ENCODE assay signal across 1 cellular context in the genomic region with DNA sequence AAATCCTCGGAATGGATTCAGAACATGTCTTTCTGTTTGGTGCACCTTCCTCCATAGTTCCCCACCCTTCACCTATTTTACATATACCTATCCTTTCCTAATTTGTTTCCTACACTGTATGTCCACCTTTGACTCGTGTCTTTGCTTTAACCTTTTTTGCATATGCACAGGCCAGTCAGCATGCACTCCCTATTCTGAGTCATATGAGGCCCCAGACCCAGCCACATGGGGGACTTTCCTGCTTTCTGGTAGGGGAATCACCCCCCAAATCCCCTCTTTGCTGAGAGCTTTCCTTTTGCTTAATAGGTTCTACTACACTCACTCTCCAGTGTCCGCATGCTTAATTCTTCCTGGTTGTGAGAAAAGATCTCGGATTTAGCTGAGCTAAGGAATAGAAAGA.
TF ChIP-seq lines count a peak whose summit lies in the region.

No MANE protein-coding gene starts in this region.

TF ChIP-seq in GM23338, 12 proteins besides CTCF, POLR2A, EP300 and RAD21 (continued from another document):
- TF ChIP-seq, protein P1, sequence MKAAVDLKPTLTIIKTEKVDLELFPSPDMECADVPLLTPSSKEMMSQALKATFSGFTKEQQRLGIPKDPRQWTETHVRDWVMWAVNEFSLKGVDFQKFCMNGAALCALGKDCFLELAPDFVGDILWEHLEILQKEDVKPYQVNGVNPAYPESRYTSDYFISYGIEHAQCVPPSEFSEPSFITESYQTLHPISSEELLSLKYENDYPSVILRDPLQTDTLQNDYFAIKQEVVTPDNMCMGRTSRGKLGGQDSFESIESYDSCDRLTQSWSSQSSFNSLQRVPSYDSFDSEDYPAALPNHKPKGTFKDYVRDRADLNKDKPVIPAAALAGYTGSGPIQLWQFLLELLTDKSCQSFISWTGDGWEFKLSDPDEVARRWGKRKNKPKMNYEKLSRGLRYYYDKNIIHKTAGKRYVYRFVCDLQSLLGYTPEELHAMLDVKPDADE (IDR thresholded peaks at IDR 0.05), result no peak
- no peak for TF ChIP-seq EZH2 (IDR thresholded peaks at IDR 0.05; ENCODE audit: low read depth, unreplicated experiment)
TF ChIP-seq in GM23338: peak in this region for 0.
